In genomic region chr4:183674153-183674552, GRCh38 we compare ENCODE assay signal across 2 cellular contexts.
TF ChIP-seq lines count a peak whose summit lies in the region.

No MANE protein-coding gene starts in this region.

TF ChIP-seq in Ishikawa, 13 proteins besides CTCF, POLR2A, EP300 and RAD21:
- TF ChIP-seq MAX (IDR thresholded peaks at IDR 0.05) = no peak
- peak; percentile 56; the same call in 1 of the 2 replicates for TF ChIP-seq CEBPB (IDR thresholded peaks at IDR 0.05)
- TF ChIP-seq EGR1 (IDR thresholded peaks at IDR 0.05) = no peak

TF ChIP-seq in K562, 482 proteins besides CTCF, POLR2A, EP300 and RAD21:
- TF ChIP-seq CEBPG (CRISPR knock-in tag; IDR thresholded peaks at IDR 0.05) (peak; percentile 47), CEBPG (tag; conservative IDR thresholded peaks at IDR 0.05 in 1 of 2, IDR thresholded peaks at IDR 0.05 in 1 of 2) (peak in 1 of 2 experiments; percentile 27; a peak in 1 of 4 replicates), KLF10 (CRISPR knock-in tag; IDR thresholded peaks at IDR 0.05) (no peak), MAX (CRISPR knock-in tag; IDR thresholded peaks at IDR 0.05) (no peak), CEBPB (tag; IDR thresholded peaks at IDR 0.05) (peak; percentile 43; the same call in 1 of the 2 replicates), ATF3 (IDR thresholded peaks at IDR 0.05) (0 out of 2 replicates have a peak, but pooled peaks have one; percentile 22), ATF3 (CRISPR knock-in tag; conservative IDR thresholded peaks at IDR 0.05) (no peak), YBX1 (IDR thresholded peaks at IDR 0.05) (no peak), CBX2 (IDR thresholded peaks at IDR 0.05; ENCODE audit: insufficient read depth, low read length, poor library complexity, severe bottlenecking) (no peak), STAT6 (CRISPR knock-in tag; IDR thresholded peaks at IDR 0.05) (no peak)
